In the genomic region with DNA sequence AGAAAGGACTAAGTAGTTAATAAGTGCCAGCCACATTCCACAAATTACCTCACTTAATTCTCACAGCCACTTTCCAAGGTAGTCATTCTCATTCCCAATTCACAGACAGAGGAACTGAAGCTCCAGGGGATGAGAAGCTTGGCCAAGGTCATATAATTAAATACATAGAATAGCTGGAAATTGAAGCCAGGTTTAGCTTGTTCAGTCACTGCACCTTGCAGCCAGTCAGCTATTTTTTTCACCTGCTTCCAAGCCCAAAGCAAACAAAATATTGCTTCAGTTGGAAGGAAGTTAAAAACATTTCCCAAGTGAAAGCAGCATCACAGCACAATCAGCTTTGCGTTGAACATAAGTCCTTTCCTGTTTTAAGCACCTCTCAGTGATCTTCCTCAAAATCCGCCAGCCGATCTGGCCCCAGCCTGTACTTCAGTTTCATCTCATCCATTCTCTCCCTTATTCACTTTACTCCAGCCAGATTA, we compare ENCODE assay signal across 14 cellular contexts. TPM values are rescaled to one million over a fixed set of nuclear protein-coding genes. Genes with fewer than 3 reads are reported as not detected.
DNase-seq lines count a peak whose midpoint lies in the region; ATAC-seq, FAIRE-seq and TF ChIP-seq lines count a peak whose summit lies in the region.
"Had no signal": no experiment of that assay in that cellular context is flagged by ENCODE, and none has a peak within 500 bp of the region (broad histone marks: within the 10 kb centered on the region; RNA-seq: fewer than 3 reads in every experiment).

No MANE protein-coding gene starts in this region.

- no peaks in the 10 kb centered on the region for H3K36me3 Mint-ChIP-seq in activated naive CD4-positive, alpha-beta T cell treated with anti-CD3 and anti-CD28 coated beads, Interleukin-2, amount 10 ng/mL, durations not matched to agents 7 days and 5 days

- peaks cover 92% of the 10 kb centered on the region for H3K79me2 ChIP-seq in hepatocyte

- H3K27me3 ChIP-seq in right atrium auricular region (no peaks in the 10 kb centered on the region), hepatocyte (no peaks in the 10 kb centered on the region), pancreas (no peaks in the 10 kb centered on the region)

- H3K4me1 Mint-ChIP-seq in activated naive CD4-positive, alpha-beta T cell treated with anti-CD3 and anti-CD28 coated beads, Interleukin-2, amount 10 ng/mL, durations not matched to agents 7 days and 5 days, result no peaks in the 10 kb centered on the region

- H3K27ac ChIP-seq in right atrium auricular region (peak overlapping the region; percentile 44 to 62), hepatocyte (peak overlapping the region; percentile 50), pancreas (peak overlapping the region; percentile 51 to 91 (median 69))
- H3K27ac ChIP-seq: foreskin keratinocyte, RWPE1 had no signal

- no peaks in the 10 kb centered on the region for H3K9me3 Mint-ChIP-seq in activated naive CD4-positive, alpha-beta T cell treated with anti-CD3 and anti-CD28 coated beads, Interleukin-2, amount 10 ng/mL, durations not matched to agents 7 days and 5 days

- H3K27ac Mint-ChIP-seq in activated naive CD4-positive, alpha-beta T cell treated with anti-CD3 and anti-CD28 coated beads, Interleukin-2, amount 10 ng/mL, durations not matched to agents 7 days and 5 days, result no peak overlapping the region

- FAIRE-seq in pancreas (lab: Jason Lieb, UNC), result no peak
- no peak for FAIRE-seq in GM12891 (lab: Jason Lieb, UNC)
- no peak for FAIRE-seq in urothelium cell line (lab: Jason Lieb, UNC)

- H4K20me1 ChIP-seq in hepatocyte (ENCODE audit: insufficient read depth, poor library complexity, severe bottlenecking), result no peaks in the 10 kb centered on the region

- H3K4me3 ChIP-seq in right atrium auricular region (no peak overlapping the region), hepatocyte (no peak overlapping the region), pancreas (peak overlapping the region in 2 of 4 donors; percentile 44 to 46)

- TF ChIP-seq CTCF in right atrium auricular region (IDR thresholded peaks at IDR 0.05) (no peak), hepatocyte (IDR thresholded peaks at IDR 0.05; ENCODE audit: poor library complexity) (no peak), pancreas (IDR thresholded peaks at IDR 0.05) (no peak)

- H3K4me1 ChIP-seq in right atrium auricular region (no peaks in the 10 kb centered on the region), hepatocyte (ENCODE audit: insufficient read depth) (peaks cover 19% of the 10 kb centered on the region), pancreas (peaks cover 37 to 58% (median 47%) of the 10 kb centered on the region in 3 donors)
- H3K4me1 ChIP-seq: foreskin keratinocyte had no signal

- intact Hi-C loops in cardiac septum (cut with DNase I) (no loop called here), pancreas (cut with DNase I) (no loop called here)

- CTCF ChIA-PET in activated naive CD4-positive, alpha-beta T cell treated with anti-CD3 and anti-CD28 coated beads, Interleukin-2, amount 10 ng/mL, durations not matched to agents 7 days and 5 days (lab: Charles Lee), result no interaction called here

- H3K9me3 ChIP-seq in right atrium auricular region, result no peaks in the 10 kb centered on the region
- H3K9me3 ChIP-seq in hepatocyte (ENCODE audit: low read depth), result no peaks in the 10 kb centered on the region
- no peaks in the 10 kb centered on the region for H3K9me3 ChIP-seq in pancreas

- H3K36me3 ChIP-seq in right atrium auricular region, result no peaks in the 10 kb centered on the region
- no peaks in the 10 kb centered on the region for H3K36me3 ChIP-seq in hepatocyte (replicated peaks; ENCODE audit: insufficient read depth, low read depth)
- no peaks in the 10 kb centered on the region for H3K36me3 ChIP-seq in pancreas

- no peak for TF ChIP-seq POLR2A in GM12891 (IDR thresholded peaks at IDR 0.05; ENCODE audit: low read depth, low read length)

- WGBS in hepatocyte (ENCODE audit: low lambda C conversion rate, missing lambda C conversion rate), result 80% methylated on average over 3 of the region's 3 CpGs
- WGBS in pancreas, 2 donors, result 11 to 15% methylated on average over 3 of the region's 3 CpGs

- DNase-seq in right atrium auricular region (ENCODE audit: low spot score), result no peak
- no peak for DNase-seq in cardiac septum (ENCODE audit: low spot score)
- no peak for DNase-seq in hepatocyte (ENCODE audit: low spot score)
- peak in 1 of 6 donors; percentile 11 for DNase-seq in pancreas
- no peak for DNase-seq in GM12891 (ENCODE audit: insufficient read length, low spot score)
- no peak for DNase-seq in urothelium cell line (ENCODE audit: low spot score)
- DNase-seq in activated naive CD4-positive, alpha-beta T cell treated with anti-CD3 and anti-CD28 coated beads, Interleukin-2, amount 10 ng/mL, durations not matched to agents 7 days and 5 days, result no peak
- DNase-seq: activated CD4-positive, alpha-beta T cell treated with anti-CD3 and anti-CD28 coated beads, Interleukin-2, amount 50 U/mL, for 1 hour; foreskin keratinocyte; islet precursor cell; NCI-H524 had no signal

- no peak overlapping the region for H2AFZ ChIP-seq in hepatocyte

- peak overlapping the region; percentile 74 for H3K4me2 ChIP-seq in hepatocyte

- no peak overlapping the region for H3K4me3 Mint-ChIP-seq in activated naive CD4-positive, alpha-beta T cell treated with anti-CD3 and anti-CD28 coated beads, Interleukin-2, amount 10 ng/mL, durations not matched to agents 7 days and 5 days

- H3K9me2 ChIP-seq in hepatocyte (replicated peaks; ENCODE audit: insufficient read depth), result no peaks in the 10 kb centered on the region

- peaks cover 9% of the 10 kb centered on the region for H3K27me3 Mint-ChIP-seq in activated naive CD4-positive, alpha-beta T cell treated with anti-CD3 and anti-CD28 coated beads, Interleukin-2, amount 10 ng/mL, durations not matched to agents 7 days and 5 days

- ATAC-seq in pancreas (peak; percentile 11 to 24 (median 18)), GM18870 (IDR thresholded peaks at IDR 0.05; ENCODE audit: unreplicated experiment) (no peak)
- ATAC-seq: foreskin keratinocyte had no signal

TF ChIP-seq in GM12891, 5 proteins besides CTCF, POLR2A, EP300 and RAD21:
- TF ChIP-seq SPI1 (IDR thresholded peaks at IDR 0.05; ENCODE audit: low read depth, low read length) (no peak), TAF1 (IDR thresholded peaks at IDR 0.05; ENCODE audit: low read depth, low read length) (no peak), POU2F2 (IDR thresholded peaks at IDR 0.05; ENCODE audit: low read depth, low read length) (no peak), POLR2AphosphoS5 (IDR thresholded peaks at IDR 0.05; ENCODE audit: low read depth, low read length) (no peak)

RNA-seq across cellular contexts. Expression of a gene that starts 4.8 kb away (rescaled TPM):
- total RNA-seq in right atrium auricular region, result 10 to 100 TPM; 24.0 to 32.2 TPM
- total RNA-seq in cardiac septum, result 6.2 TPM
- 529 and 563 TPM in 2 replicates for total RNA-seq in hepatocyte
- 201 and 243 TPM in 2 replicates for polyA plus RNA-seq in hepatocyte
- total RNA-seq in pancreas, result 100 to 1,000 TPM; 141 to 259 (median 176) TPM
- polyA plus RNA-seq in pancreas, result 100 to 1,000 TPM; 162 to 275 TPM
- polyA plus RNA-seq in GM12891 (2012; ENCODE audit: low read depth, missing spikeins), result not detected
- total RNA-seq: T-helper 1 cell treated with Interleukin-12 subunit alpha and Interleukin-12 subunit beta and Interleukin-4 antibody, amounts not matched to agents 30 ng/mL and 1 ng/mL, for 36 hours had no signal

Comparison
In these comparisons a context has a peak if more than half of its experiments do, and no peak if none do; other contexts are left out.
1. RNA of a gene that starts 4.8 kb away (total RNA-seq): 529 to 563 TPM in hepatocyte and 141 to 259 TPM in pancreas; 24.0 to 32.2 TPM in right atrium auricular region and 6.2 TPM in cardiac septum (single experiment); every median in the first group is over 4 times any median in the second.
2. Peak in every context shown above with its lines, with median percentiles within 50 percentile points of each other: H3K27ac ChIP-seq.